In the genomic region with DNA sequence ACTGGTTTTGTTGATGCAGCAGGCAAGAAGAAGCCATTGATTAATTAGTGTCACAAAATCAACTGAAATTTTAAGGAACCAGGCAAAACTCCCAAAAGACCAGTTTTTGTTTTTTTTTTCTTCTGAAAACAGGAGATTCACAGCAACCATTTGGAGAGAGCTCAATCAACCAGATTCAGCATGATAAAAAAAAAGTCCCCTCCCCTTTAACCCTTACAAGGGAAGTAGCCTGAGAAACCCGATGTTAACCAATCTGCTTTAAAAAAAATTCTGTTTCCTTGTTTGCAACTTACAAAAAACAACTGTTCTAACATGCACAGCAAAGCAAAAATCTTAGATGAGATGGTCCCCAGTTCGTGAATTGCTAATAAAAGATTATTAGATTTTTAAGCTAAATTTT, we compare ENCODE assay signal across 22 cellular contexts. TPM values are rescaled to one million over a fixed set of nuclear protein-coding genes. Genes with fewer than 3 reads are reported as not detected.
DNase-seq lines count a peak whose midpoint lies in the region; ATAC-seq and TF ChIP-seq lines count a peak whose summit lies in the region.
"Had no signal": no experiment of that assay in that cellular context is flagged by ENCODE, and none has a peak within 500 bp of the region (broad histone marks: within the 10 kb centered on the region; RNA-seq: fewer than 3 reads in every experiment).

No MANE protein-coding gene starts in this region.

- ATAC-seq in RWPE2 (ENCODE audit: low read depth) (no peak), HG02981 (IDR thresholded peaks at IDR 0.05; ENCODE audit: unreplicated experiment) (no peak), upper lobe of right lung (no peak)
- ATAC-seq: HepG2, SK-N-SH treated with all-trans-retinoic acid at 6 μM for 48 hours had no signal

- TF ChIP-seq CTCF in RWPE2 (IDR thresholded peaks at IDR 0.05; ENCODE audit: poor library complexity, severe bottlenecking) (no peak), nephron progenitor cell (IDR thresholded peaks at IDR 0.05) (no peak), upper lobe of right lung (IDR thresholded peaks at IDR 0.05) (no peak)

- no peaks in the 10 kb centered on the region for H3K9me3 Mint-ChIP-seq in nephron progenitor cell

- H3K9ac ChIP-seq in HUES48 (ENCODE audit: low read depth, low read length) = no peak overlapping the region
- H3K9ac ChIP-seq in iPS-15b (ENCODE audit: low read depth, low read length) = no peak overlapping the region

- intact Hi-C loops in upper lobe of right lung (cut with DNase I) = no loop called here

- no peak overlapping the region for H3K4me3 Mint-ChIP-seq in nephron progenitor cell

- H3K36me3 ChIP-seq in HUES48 (ENCODE audit: control insufficient read depth, insufficient read depth, low read length) (no peaks in the 10 kb centered on the region), RWPE2 (ENCODE audit: low read depth) (no peaks in the 10 kb centered on the region), iPS-15b (ENCODE audit: control insufficient read depth, insufficient read depth, low read length) (no peaks in the 10 kb centered on the region), upper lobe of right lung (no peaks in the 10 kb centered on the region)
- H3K36me3 ChIP-seq: Peyer's patch had no signal

- H3K9me3 ChIP-seq in HUES48 (ENCODE audit: control insufficient read depth, insufficient read depth, low read length) (no peaks in the 10 kb centered on the region), RWPE2 (ENCODE audit: severe bottlenecking) (no peaks in the 10 kb centered on the region), iPS-15b (ENCODE audit: control insufficient read depth, insufficient read depth, low read length) (no peaks in the 10 kb centered on the region), upper lobe of right lung (no peaks in the 10 kb centered on the region)
- H3K9me3 ChIP-seq: Caco-2, Peyer's patch had no signal

- no peak for DNase-seq in RWPE2 (ENCODE audit: low spot score)
- DNase-seq in nephron progenitor cell = no peak
- DNase-seq in upper lobe of right lung = no peak
- DNase-seq in AG08395 (ENCODE audit: low spot score) = no peak
- no peak for DNase-seq in DMS 273 treated with DMSO at 0.1 percent for 48 hours (lab: John Stamatoyannopoulos, UW)
- DNase-seq: AML-193, Caco-2, DMS53, Karpas-422, NCI-H1436 treated with DMSO at 0.1 percent for 48 hours, NCI-H2081 treated with DMSO at 0.1 percent for 48 hours, NCI-H2227 treated with DMSO at 0.1 percent for 48 hours, NCI-H526 treated with DMSO at 0.1 percent for 48 hours, Peyer's patch, SHP77 had no signal

- H3K4me1 Mint-ChIP-seq in nephron progenitor cell = peaks cover 24% of the 10 kb centered on the region

- H3K27ac ChIP-seq in HUES48 (ENCODE audit: low read depth, low read length) (peak overlapping the region; percentile 75), RWPE2 (ENCODE audit: poor library complexity, severe bottlenecking) (peak overlapping the region; percentile 66), upper lobe of right lung (no peak overlapping the region)
- H3K27ac ChIP-seq: HL-60, Peyer's patch had no signal

- H3K4me3 ChIP-seq in HUES48 (ENCODE audit: low read depth, low read length) = no peak overlapping the region
- H3K4me3 ChIP-seq in RWPE2 (ENCODE audit: severe bottlenecking) = no peak overlapping the region
- peak overlapping the region; percentile 16 for H3K4me3 ChIP-seq in iPS-15b (ENCODE audit: low read depth, low read length)
- no peak overlapping the region for H3K4me3 ChIP-seq in upper lobe of right lung
- H3K4me3 ChIP-seq: Peyer's patch had no signal

- H3K4me1 ChIP-seq in HUES48 (ENCODE audit: control insufficient read depth, insufficient read depth, low read length) (peaks cover 28% of the 10 kb centered on the region), RWPE2 (ENCODE audit: insufficient read depth, poor library complexity, severe bottlenecking) (peaks cover 17% of the 10 kb centered on the region), iPS-15b (ENCODE audit: control insufficient read depth, insufficient read depth, low read length) (peaks cover 14% of the 10 kb centered on the region), upper lobe of right lung (no peaks in the 10 kb centered on the region)
- H3K4me1 ChIP-seq: Caco-2, Peyer's patch had no signal

- H3K36me3 Mint-ChIP-seq in nephron progenitor cell (ENCODE audit: low read depth) = no peaks in the 10 kb centered on the region

- no peaks in the 10 kb centered on the region for H3K27me3 Mint-ChIP-seq in nephron progenitor cell (ENCODE audit: low read depth, poor library complexity)

- H3K27me3 ChIP-seq in HUES48 (ENCODE audit: control insufficient read depth, insufficient read depth, low read length) (no peaks in the 10 kb centered on the region), RWPE2 (ENCODE audit: insufficient read depth, poor library complexity, severe bottlenecking) (no peaks in the 10 kb centered on the region), iPS-15b (ENCODE audit: control insufficient read depth, insufficient read depth, low read length) (no peaks in the 10 kb centered on the region), upper lobe of right lung (no peaks in the 10 kb centered on the region)
- H3K27me3 ChIP-seq: Peyer's patch had no signal

- peak overlapping the region; percentile 75 for H3K27ac Mint-ChIP-seq in nephron progenitor cell

RNA-seq across cellular contexts. Expression of a gene that starts 59.7 kb away (rescaled TPM):
- total RNA-seq in upper lobe of right lung = not detected
- total RNA-seq: A673, Caco-2, HepG2, Peyer's patch had no signal
